ENCODE assay signal across 18 cellular contexts in the genomic region with DNA sequence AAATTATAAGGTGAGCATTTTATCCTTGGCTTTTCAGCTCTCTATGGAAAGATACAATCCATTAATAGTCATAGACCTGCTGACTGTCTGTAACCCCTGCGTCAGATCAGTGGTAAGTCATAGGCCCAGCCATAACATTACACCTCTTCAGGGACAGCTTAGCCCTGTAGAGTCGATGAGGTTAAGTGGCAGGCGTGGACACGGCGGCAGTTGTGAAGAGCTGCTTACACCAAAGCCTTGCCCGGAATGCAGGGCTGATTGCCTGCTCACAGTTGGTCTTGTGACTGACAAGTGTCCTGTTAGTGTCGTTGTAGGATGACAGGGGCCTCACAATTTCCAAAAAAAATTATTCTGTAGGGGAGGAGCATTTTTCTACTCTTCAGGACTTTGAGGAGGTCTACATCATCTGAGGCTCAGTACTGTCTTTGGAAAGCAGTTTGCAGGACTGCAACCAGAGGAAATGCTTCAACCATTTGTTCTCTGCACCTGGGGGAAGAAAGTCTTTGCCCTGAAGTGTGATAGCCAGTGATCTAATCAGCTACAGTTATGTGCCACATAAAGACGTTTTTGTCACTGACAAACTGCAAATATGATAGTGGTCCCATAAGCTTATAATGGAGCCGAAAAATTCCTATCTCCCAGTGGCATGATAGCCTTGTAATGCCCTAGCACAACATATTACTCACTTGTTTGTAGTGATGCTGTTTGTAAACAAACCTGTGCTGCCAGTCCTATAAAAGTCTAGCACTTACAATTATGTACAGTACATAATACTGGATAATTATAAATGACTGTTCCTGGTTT. TPM values are rescaled to one million over a fixed set of nuclear protein-coding genes. Genes with fewer than 3 reads are reported as not detected.
DNase-seq lines count a peak whose midpoint lies in the region; ATAC-seq, FAIRE-seq and TF ChIP-seq lines count a peak whose summit lies in the region.
"Had no signal": no experiment of that assay in that cellular context is flagged by ENCODE, and none has a peak within 500 bp of the region (broad histone marks: within the 10 kb centered on the region; RNA-seq: fewer than 3 reads in every experiment).

No MANE protein-coding gene starts in this region.

- H3K4me1 ChIP-seq in A549 (no peaks in the 10 kb centered on the region), GM23338 (ENCODE audit: insufficient read depth) (no peaks in the 10 kb centered on the region), K562 (replicated peaks in 1 of 2; ENCODE audit: control insufficient read depth in 2 of 2, insufficient read depth in 2 of 2, low read length in 2 of 2) (peaks cover 0 to 10% of the 10 kb centered on the region in 2 experiments; a peak in 2 of 5 replicates), lower lobe of right lung (no peaks in the 10 kb centered on the region), kidney (ENCODE audit: control insufficient read depth in 1 of 2, insufficient read depth in 1 of 2, low read depth in 1 of 2, low read length in 2 of 2) (no peaks in the 10 kb centered on the region)
- H3K4me1 ChIP-seq: BE2C, colonic mucosa had no signal

- H3K79me2 ChIP-seq in GM23338 (replicated peaks; ENCODE audit: insufficient read depth), result peaks cover 4% of the 10 kb centered on the region; the same call in 1 of the 2 replicates
- peaks cover 72% of the 10 kb centered on the region for H3K79me2 ChIP-seq in K562 (ENCODE audit: control insufficient read depth, insufficient read depth, low read length)

- H3K27ac ChIP-seq in A549, result no peak overlapping the region
- H3K27ac ChIP-seq in GM23338 (ENCODE audit: low read depth), result peak overlapping the region; percentile 41; the same call in 1 of the 2 replicates
- H3K27ac ChIP-seq in K562 (ENCODE audit: extremely low read depth, low read depth, low read length), result no peak overlapping the region
- no peak overlapping the region for H3K27ac ChIP-seq in lower lobe of right lung
- H3K27ac ChIP-seq in kidney (ENCODE audit: low read depth in 2 of 2, low read length in 2 of 2), result no peak overlapping the region
- H3K27ac ChIP-seq: colonic mucosa, stomach had no signal

- DNase-seq in A549 (ENCODE audit: low read depth in 1 of 2, low spot score in 1 of 2), result no peak
- DNase-seq in GM23338 (ENCODE audit: low spot score), result no peak
- DNase-seq in K562 (ENCODE audit: extremely low read depth in 1 of 4, low spot score in 3 of 4), result no peak
- DNase-seq in lower lobe of right lung, result peak; percentile 61
- no peak for DNase-seq in stimulated activated CD8-positive, alpha-beta memory T cell treated with anti-CD3 and anti-CD28 coated beads, Interleukin-4, amount 100 ng/mL, for 48 hours
- no peak for DNase-seq in kidney
- no peak for DNase-seq in NCI-H2171 treated with DMSO at 0.1 percent for 48 hours (lab: John Stamatoyannopoulos, UW)
- DNase-seq: activated CD8-positive, alpha-beta memory T cell treated with anti-CD3 and anti-CD28 coated beads for 24 hours; amniotic stem cell; BE2C; colonic mucosa; GDM1; NCI-H2171; stimulated activated CD4-positive, alpha-beta T cell treated with anti-CD3 and anti-CD28 coated beads, Interleukin-4, amount 100 ng/mL, for 4 hours; stomach had no signal

- no peak overlapping the region for H3K27ac Mint-ChIP-seq in GM23338

- FAIRE-seq in A549 (lab: Jason Lieb, UNC), result no peak
- no peak for FAIRE-seq in K562 (lab: Jason Lieb, UNC)
- FAIRE-seq in kidney (lab: Jason Lieb, UNC), result no peak
- FAIRE-seq: GM18507 had no signal

- TF ChIP-seq POLR2A in A549 (IDR thresholded peaks at IDR 0.05; ENCODE audit: low read length), result no peak
- no peak for TF ChIP-seq POLR2A in K562 (conservative IDR thresholded peaks at IDR 0.05)

- TF ChIP-seq EP300 in A549 (IDR thresholded peaks at IDR 0.05), result no peak
- TF ChIP-seq EP300 in K562 (IDR thresholded peaks at IDR 0.05; ENCODE audit: low read length), result no peak

- H3K4me2 ChIP-seq in A549, result no peak overlapping the region
- no peak overlapping the region for H3K4me2 ChIP-seq in GM23338
- H3K4me2 ChIP-seq in K562 (ENCODE audit: insufficient read depth, low read length), result no peak overlapping the region

- no peak overlapping the region for H3K4me3 Mint-ChIP-seq in GM23338

- H4K20me1 ChIP-seq in GM23338 (replicated peaks; ENCODE audit: insufficient read depth) (0 out of 2 replicates have a peak, but pooled peaks cover 8% of the 10 kb centered on the region), K562 (replicated peaks; ENCODE audit: control insufficient read depth, insufficient read depth, low read length) (0 out of 2 replicates have a peak, but pooled peaks cover 6% of the 10 kb centered on the region)

- H3K4me3 ChIP-seq in A549 (no peak overlapping the region), GM23338 (no peak overlapping the region), K562 (no peak overlapping the region), lower lobe of right lung (no peak overlapping the region), kidney (ENCODE audit: low read length in 2 of 2) (no peak overlapping the region)
- H3K4me3 ChIP-seq: colonic mucosa, HAP-1, stomach had no signal

- 0 out of 2 replicates have a peak, but pooled peaks cover 3% of the 10 kb centered on the region for H3F3A ChIP-seq in GM23338 (replicated peaks; ENCODE audit: low read depth)

- TF ChIP-seq CTCF in A549 (IDR thresholded peaks at IDR 0.05) (no peak), GM23338 (conservative IDR thresholded peaks at IDR 0.05; ENCODE audit: low read depth in 2 of 2) (no peak), K562 (IDR thresholded peaks at IDR 0.05 in 2 of 3, conservative IDR thresholded peaks at IDR 0.05 in 1 of 3; ENCODE audit: insufficient read depth in 2 of 3, low read depth in 1 of 3, low read length in 3 of 3) (no peak), lower lobe of right lung (IDR thresholded peaks at IDR 0.05) (no peak), kidney (IDR thresholded peaks at IDR 0.05; ENCODE audit: borderline replicate concordance, extremely low read depth, insufficient read depth) (no peak)

- H3K27me3 ChIP-seq in GM23338 (ENCODE audit: insufficient read depth) (no peaks in the 10 kb centered on the region), K562 (ENCODE audit: control insufficient read depth in 2 of 2, insufficient read depth in 2 of 2, low read length in 2 of 2) (no peaks in the 10 kb centered on the region), lower lobe of right lung (ENCODE audit: low read depth) (no peaks in the 10 kb centered on the region)
- H3K27me3 ChIP-seq: BE2C, colonic mucosa, stomach had no signal

- peaks cover 1% of the 10 kb centered on the region for H3K27me3 Mint-ChIP-seq in GM23338 (ENCODE audit: insufficient read depth, low read depth, poor library complexity)

- no peaks in the 10 kb centered on the region for H3K9me3 Mint-ChIP-seq in GM23338

- H3K36me3 ChIP-seq in GM23338 (ENCODE audit: insufficient read depth), result peaks cover 12% of the 10 kb centered on the region; the same call in 1 of the 2 replicates
- H3K36me3 ChIP-seq in K562 (ENCODE audit: control insufficient read depth, insufficient read depth, low read length), result peaks cover 47% of the 10 kb centered on the region
- peaks cover 27% of the 10 kb centered on the region for H3K36me3 ChIP-seq in lower lobe of right lung
- peaks cover 3 to 6% of the 10 kb centered on the region in 2 donors for H3K36me3 ChIP-seq in kidney (ENCODE audit: control insufficient read depth in 1 of 2, insufficient read depth in 2 of 2, low read length in 2 of 2)
- H3K36me3 ChIP-seq: colonic mucosa had no signal

- H3K9ac ChIP-seq in K562 (ENCODE audit: insufficient read depth in 1 of 2, low read depth in 2 of 2, low read length in 2 of 2) (no peak overlapping the region), kidney (ENCODE audit: low read length in 2 of 2) (no peak overlapping the region)

- H3K9me1 ChIP-seq in K562 (ENCODE audit: control insufficient read depth, insufficient read depth, low read length), result no peaks in the 10 kb centered on the region

- POLR2A ChIA-PET in A549 (lab: Yijun Ruan, JAX), result interaction anchor here (1.3 kb wide), 1 partner anchor 15 kb away, joined by 3 read pairs; a partner anchor contains a TSS
- POLR2A ChIA-PET in K562 (lab: Yijun Ruan, JAX), result interaction anchor here (0.8 to 1.5 kb wide), 5 partner anchors 10 to 163 kb away, joined by 3 to 5 read pairs (median 3); no protein-coding TSS in a partner anchor

- no TSS peak for BruUV-seq in K562 (replicated peaks; lab: Mats Ljungman, UMichigan)

- intact Hi-C loops in K562 (cut with micrococcal nuclease) (no loop called here), lower lobe of right lung (cut with DNase I) (no loop called here), kidney (cut with DNase I) (no loop called here)

- peaks cover 3% of the 10 kb centered on the region; the same call in 2 of the 3 replicates for H3K4me1 Mint-ChIP-seq in GM23338

- H3K36me3 Mint-ChIP-seq in GM23338 (ENCODE audit: low read depth), result peaks cover 24% of the 10 kb centered on the region; the same call in 2 of the 3 replicates

- no peaks in the 10 kb centered on the region for H3K9me2 ChIP-seq in GM23338 (ENCODE audit: insufficient read depth)

- H2AFZ ChIP-seq in GM23338, result no peak overlapping the region
- H2AFZ ChIP-seq in K562 (ENCODE audit: low read depth, low read length), result no peak overlapping the region

- WGBS in A549 (ENCODE audit: missing lambda C conversion rate), result 71% methylated on average over 9 of the region's 9 CpGs
- WGBS in K562 (ENCODE audit: insufficient coverage, low coverage, missing lambda C conversion rate), result 51% methylated on average over 9 of the region's 9 CpGs

- H3K9me3 ChIP-seq in A549 (no peaks in the 10 kb centered on the region), K562 (replicated peaks; ENCODE audit: control insufficient read depth, insufficient read depth, low read depth, low read length) (no peaks in the 10 kb centered on the region), lower lobe of right lung (no peaks in the 10 kb centered on the region), kidney (ENCODE audit: control insufficient read depth in 1 of 2, low read length in 2 of 2) (no peaks in the 10 kb centered on the region)
- H3K9me3 ChIP-seq: BE2C, colonic mucosa, HAP-1, stomach had no signal

- ATAC-seq in A549 (peak; percentile 60 to 61), GM23338 (peak; percentile 69), K562 (peak; percentile 43), lower lobe of right lung (peak; percentile 88 to 90), HG02840 (IDR thresholded peaks at IDR 0.05; ENCODE audit: low FRiP score, unreplicated experiment) (no peak)

- TF ChIP-seq RAD21 in A549 (conservative IDR thresholded peaks at IDR 0.05 in 1 of 2, IDR thresholded peaks at IDR 0.05 in 1 of 2) (no peak), K562 (CRISPR knock-in tag; conservative IDR thresholded peaks at IDR 0.05 in 1 of 2, IDR thresholded peaks at IDR 0.05 in 1 of 2) (no peak)

- CTCF ChIA-PET in A549 (lab: Yijun Ruan, JAX) (interaction anchor here (1.2 kb wide), 1 partner anchor 10 kb away, joined by 3 read pairs; no protein-coding TSS in a partner anchor), K562 (lab: Yijun Ruan, JAX; ENCODE audit: low intra/inter-chr PET ratio) (no interaction called here)

- in situ Hi-C loops in K562 (cut with MboI), result no loop called here

RNA-seq across cellular contexts. Expression of a gene that starts 14.9 kb away (rescaled TPM):
- polyA plus RNA-seq in A549 (2011; rRNA removed) (536 and 846 TPM in 2 replicates), A549 (2017; fragmentation: RNase III; extraction: RNeasy Plus Mini Kit Qiagen cat#74134 plus additional on column Dnase treatment) (97.0 to 113 TPM (median 100 TPM) in 3 replicates), GM23338 (2016; fragmentation: Nextera tagmentation; extraction: Ambion mirVana) (51.3 and 61.3 TPM in 2 replicates), K562 (2011; rRNA removed) (273 and 411 TPM in 2 replicates), K562 (2014; fragmentation: Illumina TruSeq; extraction: Trizol) (132 and 151 TPM in 2 replicates), K562 (2014; fragmentation: Nextera tagmentation; extraction: Ambion mirVana) (100 to 1,000 TPM; 261 to 317 TPM), K562 (2014; rRNA removed) (67.4 and 84.2 TPM in 2 replicates), kidney (ENCODE audit: insufficient read depth, low read depth, low replicate concordance) (120 TPM)
- polyA plus RNA-seq in A549 (2012; cell fraction: cytosol; rRNA removed), result 219 and 240 TPM in 2 replicates
- polyA plus RNA-seq in A549 (2012; cell fraction: nucleus; rRNA removed), result 48.1 and 56.6 TPM in 2 replicates
- polyA minus RNA-seq in A549 (2011; rRNA and poly(A)+ RNA removed), result 174 and 217 TPM in 2 replicates
- 56.1 and 61.9 TPM in 2 replicates for total RNA-seq in GM23338 (2014; rRNA removed; shearing (Covaris generic))
- total RNA-seq in K562 (2011; cell fraction: chromatin; rRNA removed; ENCODE audit: low replicate concordance), result 133 and 136 TPM in 2 replicates
- total RNA-seq in K562 (2011; cell fraction: nucleolus; rRNA removed), result 117 and 123 TPM in 2 replicates
- total RNA-seq in K562 (2011; cell fraction: nucleoplasm; rRNA removed), result 217 and 281 TPM in 2 replicates
- total RNA-seq in K562 (2014; rRNA removed) (33.0 and 107 TPM in 2 replicates), K562 (2014; rRNA removed; fragmentation: Illumina TruSeq; extraction: Trizol) (91.9 and 96.1 TPM in 2 replicates), K562 (2015; rRNA removed; fragmentation: Illumina TruSeq; extraction: Trizol) (64.5 and 65.0 TPM in 2 replicates), K562 (2021) (72.0 and 74.0 TPM in 2 replicates), lower lobe of right lung (107 TPM), kidney (116 TPM)
- 213 and 267 TPM in 2 replicates for polyA plus RNA-seq in K562 (2011; cell fraction: cytosol; rRNA removed)
- 157 and 163 TPM in 2 replicates for polyA plus RNA-seq in K562 (2011; cell fraction: nucleus; rRNA removed)
- 69.8 and 94.5 TPM in 2 replicates for polyA plus RNA-seq in K562 (2012)
- 314 and 366 TPM in 2 replicates for polyA minus RNA-seq in K562 (2011; rRNA and poly(A)+ RNA removed)
- polyA minus RNA-seq in K562 (2011; cell fraction: cytosol; rRNA and poly(A)+ RNA removed), result 55.2 and 99.0 TPM in 2 replicates
- 27.2 and 43.2 TPM in 2 replicates for polyA minus RNA-seq in K562 (2011; cell fraction: nucleus; rRNA and poly(A)+ RNA removed)

RNA-seq across cellular contexts. Expression of a gene that starts 41.6 kb away (rescaled TPM):
- 122 and 141 TPM in 2 replicates for polyA plus RNA-seq in A549 (2011; rRNA removed)
- 64.3 and 66.7 TPM in 2 replicates for polyA plus RNA-seq in A549 (2012; cell fraction: cytosol; rRNA removed)
- polyA plus RNA-seq in A549 (2012; cell fraction: nucleus; rRNA removed), result 26.4 and 37.4 TPM in 2 replicates
- 105 to 126 TPM (median 110 TPM) in 3 replicates for polyA plus RNA-seq in A549 (2017; fragmentation: RNase III; extraction: RNeasy Plus Mini Kit Qiagen cat#74134 plus additional on column Dnase treatment)
- 62.0 and 69.8 TPM in 2 replicates for polyA minus RNA-seq in A549 (2011; rRNA and poly(A)+ RNA removed)
- total RNA-seq in GM23338 (2014; rRNA removed; shearing (Covaris generic)), result 114 and 153 TPM in 2 replicates
- polyA plus RNA-seq in GM23338 (2016; fragmentation: Nextera tagmentation; extraction: Ambion mirVana), result 65.6 and 95.2 TPM in 2 replicates
- total RNA-seq in K562 (2011; cell fraction: chromatin; rRNA removed; ENCODE audit: low replicate concordance), result 108 and 296 TPM in 2 replicates
- 44.5 and 67.6 TPM in 2 replicates for total RNA-seq in K562 (2011; cell fraction: nucleolus; rRNA removed)
- 111 and 161 TPM in 2 replicates for total RNA-seq in K562 (2011; cell fraction: nucleoplasm; rRNA removed)
- total RNA-seq in K562 (2014; rRNA removed), result 99.8 and 168 TPM in 2 replicates
- total RNA-seq in K562 (2014; rRNA removed; fragmentation: Illumina TruSeq; extraction: Trizol), result 178 and 206 TPM in 2 replicates
- total RNA-seq in K562 (2015; rRNA removed; fragmentation: Illumina TruSeq; extraction: Trizol), result 139 and 146 TPM in 2 replicates
- total RNA-seq in K562 (2021), result 106 and 115 TPM in 2 replicates
- polyA plus RNA-seq in K562 (2011; rRNA removed), result 181 and 193 TPM in 2 replicates
- 67.1 and 141 TPM in 2 replicates for polyA plus RNA-seq in K562 (2011; cell fraction: cytosol; rRNA removed)
- 51.4 and 121 TPM in 2 replicates for polyA plus RNA-seq in K562 (2011; cell fraction: nucleus; rRNA removed)
- polyA plus RNA-seq in K562 (2012), result 77.8 and 158 TPM in 2 replicates
- 158 and 192 TPM in 2 replicates for polyA plus RNA-seq in K562 (2014; fragmentation: Illumina TruSeq; extraction: Trizol)
- polyA plus RNA-seq in K562 (2014; fragmentation: Nextera tagmentation; extraction: Ambion mirVana), result 100 to 1,000 TPM; 130 to 172 TPM
- polyA plus RNA-seq in K562 (2014; rRNA removed), result 129 and 166 TPM in 2 replicates
- polyA minus RNA-seq in K562 (2011; rRNA and poly(A)+ RNA removed), result 237 and 320 TPM in 2 replicates
- 80.2 and 84.4 TPM in 2 replicates for polyA minus RNA-seq in K562 (2011; cell fraction: cytosol; rRNA and poly(A)+ RNA removed)
- 63.4 and 106 TPM in 2 replicates for polyA minus RNA-seq in K562 (2011; cell fraction: nucleus; rRNA and poly(A)+ RNA removed)
- total RNA-seq in lower lobe of right lung, result 91.9 TPM
- total RNA-seq in kidney, result 70.5 TPM
- 48.2 TPM for polyA plus RNA-seq in kidney (ENCODE audit: insufficient read depth, low read depth, low replicate concordance)

RNA-seq across cellular contexts. Expression of a gene that starts 41.9 kb away (rescaled TPM):
- polyA plus RNA-seq in A549 (2011; rRNA removed), result 78.6 and 94.7 TPM in 2 replicates
- 128 and 156 TPM in 2 replicates for polyA plus RNA-seq in A549 (2012; cell fraction: cytosol; rRNA removed)
- polyA plus RNA-seq in A549 (2012; cell fraction: nucleus; rRNA removed), result 92.5 and 165 TPM in 2 replicates
- 82.9 to 85.8 TPM (median 84.3 TPM) in 3 replicates for polyA plus RNA-seq in A549 (2017; fragmentation: RNase III; extraction: RNeasy Plus Mini Kit Qiagen cat#74134 plus additional on column Dnase treatment)
- polyA minus RNA-seq in A549 (2011; rRNA and poly(A)+ RNA removed), result 32.5 and 39.1 TPM in 2 replicates
- 214 and 252 TPM in 2 replicates for total RNA-seq in GM23338 (2014; rRNA removed; shearing (Covaris generic))
- polyA plus RNA-seq in GM23338 (2016; fragmentation: Nextera tagmentation; extraction: Ambion mirVana), result 211 and 229 TPM in 2 replicates
- total RNA-seq in K562 (2011; cell fraction: chromatin; rRNA removed; ENCODE audit: low replicate concordance), result 47.1 and 59.9 TPM in 2 replicates
- 50.2 and 53.3 TPM in 2 replicates for total RNA-seq in K562 (2011; cell fraction: nucleolus; rRNA removed)
- 57.8 and 84.3 TPM in 2 replicates for total RNA-seq in K562 (2011; cell fraction: nucleoplasm; rRNA removed)
- 443 and 512 TPM in 2 replicates for total RNA-seq in K562 (2014; rRNA removed)
- total RNA-seq in K562 (2014; rRNA removed; fragmentation: Illumina TruSeq; extraction: Trizol), result 121 and 129 TPM in 2 replicates
- 101 and 109 TPM in 2 replicates for total RNA-seq in K562 (2015; rRNA removed; fragmentation: Illumina TruSeq; extraction: Trizol)
- 147 TPM in 2 replicates for total RNA-seq in K562 (2021)
- 122 and 142 TPM in 2 replicates for polyA plus RNA-seq in K562 (2011; rRNA removed)
- polyA plus RNA-seq in K562 (2011; cell fraction: cytosol; rRNA removed), result 93.1 and 259 TPM in 2 replicates
- 80.0 and 102 TPM in 2 replicates for polyA plus RNA-seq in K562 (2011; cell fraction: nucleus; rRNA removed)
- polyA plus RNA-seq in K562 (2012), result 134 and 164 TPM in 2 replicates
- 85.2 and 94.4 TPM in 2 replicates for polyA plus RNA-seq in K562 (2014; fragmentation: Illumina TruSeq; extraction: Trizol)
- polyA plus RNA-seq in K562 (2014; fragmentation: Nextera tagmentation; extraction: Ambion mirVana), result 10 to 100 TPM; 38.6 to 42.4 TPM
- polyA plus RNA-seq in K562 (2014; rRNA removed), result 190 and 246 TPM in 2 replicates
- 93.5 and 108 TPM in 2 replicates for polyA minus RNA-seq in K562 (2011; rRNA and poly(A)+ RNA removed)
- polyA minus RNA-seq in K562 (2011; cell fraction: cytosol; rRNA and poly(A)+ RNA removed), result 88.9 and 124 TPM in 2 replicates
- polyA minus RNA-seq in K562 (2011; cell fraction: nucleus; rRNA and poly(A)+ RNA removed), result 71.1 and 134 TPM in 2 replicates
- total RNA-seq in lower lobe of right lung, result 150 TPM
- 90.3 TPM for total RNA-seq in kidney
- 84.0 TPM for polyA plus RNA-seq in kidney (ENCODE audit: insufficient read depth, low read depth, low replicate concordance)
